In the genomic region with DNA sequence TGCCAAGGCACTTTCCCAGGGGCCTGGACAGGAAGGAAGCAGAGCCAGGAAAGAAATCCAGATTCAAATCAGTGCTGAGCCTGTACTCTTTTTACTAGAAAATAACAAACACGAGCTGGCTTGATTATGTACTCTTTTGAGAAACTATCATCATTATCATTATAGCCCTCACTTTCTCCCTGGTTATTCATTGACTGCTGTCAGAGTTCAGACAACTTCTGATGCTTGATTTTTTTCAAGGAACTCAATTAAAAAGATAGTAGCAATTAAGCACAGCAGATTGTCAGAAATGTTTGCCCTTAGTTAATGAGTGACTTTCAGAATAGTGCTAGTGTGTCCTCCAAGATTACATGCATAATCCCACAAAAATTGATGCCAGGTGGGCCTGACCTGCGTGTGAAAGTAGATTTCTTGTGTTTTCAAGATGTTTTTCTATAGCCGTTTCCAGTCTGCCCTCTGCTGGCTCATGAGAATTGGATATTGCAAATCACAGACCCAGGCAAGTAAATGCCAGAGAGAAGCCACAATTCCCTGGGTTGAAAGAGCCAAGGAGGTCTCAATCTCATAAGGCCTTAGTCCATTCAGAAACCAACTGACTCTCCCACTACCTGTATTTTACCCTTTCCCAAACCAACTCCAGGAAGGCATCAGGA, we compare ENCODE assay signal across 9 cellular contexts. TPM values are rescaled to one million over a fixed set of nuclear protein-coding genes. Genes with fewer than 3 reads are reported as not detected.
DNase-seq lines count a peak whose midpoint lies in the region; ATAC-seq and TF ChIP-seq lines count a peak whose summit lies in the region.
"Had no signal": no experiment of that assay in that cellular context is flagged by ENCODE, and none has a peak within 500 bp of the region (broad histone marks: within the 10 kb centered on the region; RNA-seq: fewer than 3 reads in every experiment).

No MANE protein-coding gene starts in this region.

- H3K9me3 ChIP-seq in DND-41 (ENCODE audit: insufficient read depth, low read length, severe bottlenecking) (no peaks in the 10 kb centered on the region), H9 (ENCODE audit: control insufficient read depth, low read depth, low read length) (no peaks in the 10 kb centered on the region), left lung (no peaks in the 10 kb centered on the region)

- no peak overlapping the region for H3K27ac ChIP-seq in DND-41 (ENCODE audit: low read length)
- no peak overlapping the region for H3K27ac ChIP-seq in H9 (ENCODE audit: insufficient read length, low read depth, low read length)
- H3K27ac ChIP-seq in left lung = no peak overlapping the region

- no peak overlapping the region for H2BK5ac ChIP-seq in H9 (ENCODE audit: insufficient read length, low read length)

- no peak overlapping the region for H4K8ac ChIP-seq in H9 (replicated peaks; ENCODE audit: insufficient read length, low read depth, low read length)

- no peak overlapping the region for H3K56ac ChIP-seq in H9 (ENCODE audit: insufficient read length, low read depth, low read length)

- H3K27me3 Mint-ChIP-seq in H9 (ENCODE audit: low read depth) = no peaks in the 10 kb centered on the region
- H3K27me3 Mint-ChIP-seq in activated CD8-positive, alpha-beta memory T cell treated with anti-CD3 and anti-CD28 coated beads, Interleukin-2, amount 10 ng/mL, durations not matched to agents 7 days and 5 days = no peaks in the 10 kb centered on the region
- H3K27me3 Mint-ChIP-seq: dendritic cell treated with granulocyte-macrophage colony-stimulating factor and Interleukin-4, amounts not matched to agents 40 ng/mL and 50 ng/mL, for 4 days had no signal

- H3K36me3 ChIP-seq in DND-41 (ENCODE audit: insufficient read depth, low read length) (no peaks in the 10 kb centered on the region), left lung (no peaks in the 10 kb centered on the region)

- no peaks in the 10 kb centered on the region for H3K23me2 ChIP-seq in H9 (ENCODE audit: insufficient read length, low read depth, low read length, poor library complexity, severe bottlenecking)

- DNase-seq in DND-41 (peak; percentile 21), H9 (peak; percentile 27), SHP77 (lab: John Stamatoyannopoulos, UW) (peak; percentile 0 to 10), left lung (no peak), CD1c-positive myeloid dendritic cell (ENCODE audit: extremely low spot score) (no peak), erythroblast (lab: John Stamatoyannopoulos, UW) (no peak)
- DNase-seq in activated CD8-positive, alpha-beta memory T cell treated with anti-CD3 and anti-CD28 coated beads, Interleukin-2, amount 10 ng/mL, durations not matched to agents 7 days and 5 days = no peak
- no peak for DNase-seq in effector CD8-positive, alpha-beta T cell (lab: John Stamatoyannopoulos, UW)

- H2BK120ac ChIP-seq in H9 (ENCODE audit: low read depth, low read length, poor library complexity, severe bottlenecking) = no peak overlapping the region

- no peak overlapping the region for H2BK12ac ChIP-seq in H9 (ENCODE audit: insufficient read length, low read depth, low read length)

- H3K27me3 ChIP-seq in DND-41 (ENCODE audit: insufficient read depth, low read length, poor library complexity) (no peaks in the 10 kb centered on the region), H9 (ENCODE audit: insufficient read depth, low read length) (no peaks in the 10 kb centered on the region), left lung (no peaks in the 10 kb centered on the region)

- no peaks in the 10 kb centered on the region for H3K36me3 Mint-ChIP-seq in H9 (ENCODE audit: insufficient read depth in 1 of 3, low read depth in 3 of 3)
- H3K36me3 Mint-ChIP-seq in activated CD8-positive, alpha-beta memory T cell treated with anti-CD3 and anti-CD28 coated beads, Interleukin-2, amount 10 ng/mL, durations not matched to agents 7 days and 5 days = no peaks in the 10 kb centered on the region

- H2AFZ ChIP-seq in DND-41 (ENCODE audit: low read depth, low read length) (no peak overlapping the region), H9 (ENCODE audit: low read length) (no peak overlapping the region)

- TF ChIP-seq POLR2A in erythroblast (IDR thresholded peaks at IDR 0.05; ENCODE audit: low read length) = no peak

- H3K9ac ChIP-seq in DND-41 (ENCODE audit: low read depth, low read length) = no peak overlapping the region
- H3K9ac ChIP-seq in H9 (ENCODE audit: extremely low read depth, insufficient read length, low read length) = no peak overlapping the region

- no peak overlapping the region for H3K4me3 ChIP-seq in DND-41 (ENCODE audit: low read depth in 1 of 2, low read length in 2 of 2)
- H3K4me3 ChIP-seq in left lung = no peak overlapping the region

- H4K20me1 ChIP-seq in DND-41 (ENCODE audit: insufficient read depth, low read length) (no peaks in the 10 kb centered on the region), H9 (ENCODE audit: control insufficient read depth, insufficient read depth, insufficient read length) (no peaks in the 10 kb centered on the region)

- H3K4me1 Mint-ChIP-seq in H9 = peaks cover 2 to 6% of the 10 kb centered on the region in 2 experiments; a peak in 3 of 4 replicates
- H3K4me1 Mint-ChIP-seq in activated CD8-positive, alpha-beta memory T cell treated with anti-CD3 and anti-CD28 coated beads, Interleukin-2, amount 10 ng/mL, durations not matched to agents 7 days and 5 days = no peaks in the 10 kb centered on the region

- H3K4me3 Mint-ChIP-seq in H9 = no peak overlapping the region
- no peak overlapping the region for H3K4me3 Mint-ChIP-seq in activated CD8-positive, alpha-beta memory T cell treated with anti-CD3 and anti-CD28 coated beads, Interleukin-2, amount 10 ng/mL, durations not matched to agents 7 days and 5 days
- H3K4me3 Mint-ChIP-seq: dendritic cell treated with granulocyte-macrophage colony-stimulating factor and Interleukin-4, amounts not matched to agents 40 ng/mL and 50 ng/mL, for 4 days had no signal

- no peak overlapping the region for H4K5ac ChIP-seq in H9 (ENCODE audit: insufficient read length, low read depth, low read length)

- no peaks in the 10 kb centered on the region for H3K4me1 ChIP-seq in DND-41 (ENCODE audit: insufficient read depth, low read length)
- H3K4me1 ChIP-seq in H9 (ENCODE audit: insufficient read depth, low read length) = no peaks in the 10 kb centered on the region
- no peaks in the 10 kb centered on the region for H3K4me1 ChIP-seq in left lung

- CTCF ChIA-PET in activated CD8-positive, alpha-beta memory T cell treated with anti-CD3 and anti-CD28 coated beads, Interleukin-2, amount 10 ng/mL, durations not matched to agents 7 days and 5 days (lab: Charles Lee) = no interaction called here

- H3K79me1 ChIP-seq in H9 (ENCODE audit: insufficient read depth, low read depth, low read length, poor library complexity, severe bottlenecking) = no peaks in the 10 kb centered on the region

- H2BK15ac ChIP-seq in H9 (ENCODE audit: low read depth, low read length) = no peak overlapping the region

- no peak overlapping the region for H3K18ac ChIP-seq in H9 (ENCODE audit: insufficient read length, low read depth, low read length)

- no peak overlapping the region for H3K14ac ChIP-seq in H9 (ENCODE audit: insufficient read depth, low read length)

- no peak overlapping the region for H3K27ac Mint-ChIP-seq in H9
- H3K27ac Mint-ChIP-seq in activated CD8-positive, alpha-beta memory T cell treated with anti-CD3 and anti-CD28 coated beads, Interleukin-2, amount 10 ng/mL, durations not matched to agents 7 days and 5 days = no peak overlapping the region
- H3K27ac Mint-ChIP-seq: dendritic cell treated with granulocyte-macrophage colony-stimulating factor and Interleukin-4, amounts not matched to agents 40 ng/mL and 50 ng/mL, for 4 days had no signal

- H2AK5ac ChIP-seq in H9 (ENCODE audit: insufficient read length, low read length) = no peak overlapping the region

- H4K91ac ChIP-seq in H9 (ENCODE audit: insufficient read length, low read depth, low read length) = no peak overlapping the region

- intact Hi-C loops in left lung (cut with DNase I) = no loop called here

- no CpG with 5 or more reads among the region's 3 CpGs for WGBS in H9 (ENCODE audit: extremely low coverage, insufficient read length, low lambda C conversion rate)

- H2BK20ac ChIP-seq in H9 (ENCODE audit: low read depth, low read length, poor library complexity, severe bottlenecking) = no peak overlapping the region

- ATAC-seq in DND-41 (ENCODE audit: insufficient read depth, low read depth) = peak; percentile 52; the same call in 1 of the 3 replicates
- ATAC-seq in left lung = peak; percentile 32
- no peak for ATAC-seq in activated CD8-positive, alpha-beta memory T cell treated with anti-CD3 and anti-CD28 coated beads, Interleukin-2, amount 10 ng/mL, durations not matched to agents 7 days and 5 days

- no peaks in the 10 kb centered on the region for H3K79me2 ChIP-seq in DND-41 (ENCODE audit: insufficient read depth, low read length)
- no peaks in the 10 kb centered on the region for H3K79me2 ChIP-seq in H9 (ENCODE audit: insufficient read depth, low read length)

- H3K4me2 ChIP-seq in DND-41 (ENCODE audit: insufficient read depth, low read length) = no peak overlapping the region
- H3K4me2 ChIP-seq in H9 (ENCODE audit: insufficient read depth, insufficient read length, low read length) = no peak overlapping the region

- no peak overlapping the region for H3K4ac ChIP-seq in H9 (ENCODE audit: low read depth, low read length)

- H3K23ac ChIP-seq in H9 (ENCODE audit: insufficient read length, low read depth, low read length) = no peak overlapping the region

- H3T11ph ChIP-seq in H9 (ENCODE audit: low read length) = no peak overlapping the region

- TF ChIP-seq CTCF in DND-41 (IDR thresholded peaks at IDR 0.05; ENCODE audit: borderline replicate concordance, extremely low read depth, low read length, poor library complexity, severe bottlenecking) (peak; percentile 63), H9 (conservative IDR thresholded peaks at IDR 0.05) (peak; percentile 66), left lung (IDR thresholded peaks at IDR 0.05) (peak in 1 of 2 donors; percentile 12)

- H3K9me3 Mint-ChIP-seq in H9 = no peaks in the 10 kb centered on the region
- no peaks in the 10 kb centered on the region for H3K9me3 Mint-ChIP-seq in activated CD8-positive, alpha-beta memory T cell treated with anti-CD3 and anti-CD28 coated beads, Interleukin-2, amount 10 ng/mL, durations not matched to agents 7 days and 5 days (ENCODE audit: low read depth)
- H3K9me3 Mint-ChIP-seq: dendritic cell treated with granulocyte-macrophage colony-stimulating factor and Interleukin-4, amounts not matched to agents 40 ng/mL and 50 ng/mL, for 4 days had no signal

RNA-seq across cellular contexts. Expression of a gene that starts 14.3 kb away (rescaled TPM):
- total RNA-seq in H9 (2021) (19.7 and 21.4 TPM in 2 replicates), left lung (10 to 100 TPM; 11.6 to 20.3 TPM)
- 1 to 10 TPM; 3.7 to 5.6 TPM for total RNA-seq in activated CD8-positive, alpha-beta memory T cell treated with anti-CD3 and anti-CD28 coated beads, Interleukin-2, amount 10 ng/mL, durations not matched to agents 7 days and 5 days

Comparison
In these comparisons a context has a peak if more than half of its experiments do, and no peak if none do; other contexts are left out.
1. DNase-seq: peak in DND-41 (single experiment), H9 (single experiment) and SHP77 (2 of 2); none in left lung (0 of 2), CD1c-positive myeloid dendritic cell (single experiment), erythroblast (0 of 2), activated CD8-positive, alpha-beta memory T cell treated with anti-CD3 and anti-CD28 coated beads, Interleukin-2, amount 10 ng/mL, durations not matched to agents 7 days and 5 days (single experiment) and effector CD8-positive, alpha-beta T cell (single experiment).